In the genomic region with DNA sequence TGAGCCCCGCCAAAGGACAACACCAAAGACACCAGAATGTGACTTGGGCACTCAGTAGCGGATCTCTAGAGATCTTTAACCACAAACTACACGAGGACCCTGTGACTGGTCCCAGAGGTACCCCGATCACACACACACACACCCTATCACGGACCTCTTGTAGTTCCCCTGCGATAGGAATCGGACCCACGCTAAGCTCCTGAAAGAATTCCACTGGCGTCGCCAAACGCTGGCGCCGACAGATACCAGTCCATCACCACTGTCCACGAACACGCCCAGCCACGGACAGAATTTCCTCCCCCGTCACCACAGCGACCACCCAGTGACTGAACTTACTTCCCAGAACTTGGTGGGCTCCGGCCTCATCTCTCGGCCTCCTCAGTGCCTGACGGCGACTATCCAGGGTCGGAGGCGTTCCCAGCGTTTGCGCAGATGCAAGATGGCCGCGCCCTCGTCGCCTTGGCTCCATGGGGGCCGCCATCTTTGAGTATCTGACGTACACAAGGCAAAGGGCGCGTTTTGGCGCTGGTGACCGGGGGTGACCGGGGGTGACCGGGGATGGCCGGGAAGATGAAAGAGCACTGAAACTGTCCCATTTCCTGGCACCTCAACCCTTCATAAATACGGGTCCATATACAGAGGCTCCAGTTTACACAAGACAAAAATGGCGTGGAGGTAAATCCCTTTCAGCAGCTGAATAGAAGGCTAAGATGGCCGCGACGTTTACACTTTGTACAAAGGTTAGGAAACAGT, we compare ENCODE assay signal across 8 cellular contexts. TPM values are rescaled to one million over a fixed set of nuclear protein-coding genes. Genes with fewer than 3 reads are reported as not detected.
DNase-seq lines count a peak whose midpoint lies in the region; TF ChIP-seq lines count a peak whose summit lies in the region.

A gene (minus strand): TSS at position 407 of the 753 bp plus-strand sequence. CDS start 4,500 bp downstream, outside the sequence.

- TF ChIP-seq POLR2A in uterus (IDR thresholded peaks at IDR 0.05) = peak; percentile 23 to 40

- 1% methylated on average over 41 of the region's 44 CpGs for WGBS in hepatocyte (ENCODE audit: low lambda C conversion rate, missing lambda C conversion rate)

- H4K20me1 ChIP-seq in hepatocyte (ENCODE audit: insufficient read depth, poor library complexity, severe bottlenecking) = no peaks in the 10 kb centered on the region

- H3K9me3 Mint-ChIP-seq in HFFc6 = peaks cover 26% of the 10 kb centered on the region

- DNase-seq in GM06990 (ENCODE audit: extremely low read depth, insufficient read length) (peak; percentile 86), HFFc6 (peak; percentile 65), NCI-H146 (lab: John Stamatoyannopoulos, UW) (peak; percentile 92), T1000 (lab: John Stamatoyannopoulos, UW) (peak; percentile 76), astrocyte of the hippocampus (ENCODE audit: low read depth, low spot score) (peak; percentile 95), hepatocyte (ENCODE audit: low spot score) (peak; percentile 93), uterus (peak; percentile 85 to 88)

- peaks cover 48% of the 10 kb centered on the region for H3K79me2 ChIP-seq in hepatocyte

- peaks cover 6% of the 10 kb centered on the region for H3K4me1 ChIP-seq in hepatocyte (ENCODE audit: insufficient read depth)
- H3K4me1 ChIP-seq in rectal smooth muscle tissue (ENCODE audit: control insufficient read depth, insufficient read depth, low read length) = no peaks in the 10 kb centered on the region
- H3K4me1 ChIP-seq in uterus = no peaks in the 10 kb centered on the region

- H3K9me2 ChIP-seq in hepatocyte (replicated peaks; ENCODE audit: insufficient read depth) = no peaks in the 10 kb centered on the region

- H3K27ac Mint-ChIP-seq in HFFc6 = peak within 1 kb of the TSS; percentile 95

- peak within 1 kb of the TSS; percentile 83 for H3K9ac ChIP-seq in rectal smooth muscle tissue (ENCODE audit: low read length)

- H3K27ac ChIP-seq in hepatocyte (peak within 1 kb of the TSS; percentile 89), rectal smooth muscle tissue (ENCODE audit: low read depth, low read length) (peak within 1 kb of the TSS; percentile 92), uterus (peak within 1 kb of the TSS; percentile 84 to 87)

- peak within 1 kb of the TSS; percentile 97 for H3K4me3 Mint-ChIP-seq in HFFc6

- no peaks in the 10 kb centered on the region for H3K27me3 ChIP-seq in GM06990 (replicated peaks; ENCODE audit: control insufficient read depth, insufficient read depth, low read length)
- no peaks in the 10 kb centered on the region for H3K27me3 ChIP-seq in hepatocyte
- no peaks in the 10 kb centered on the region for H3K27me3 ChIP-seq in rectal smooth muscle tissue (ENCODE audit: control insufficient read depth, insufficient read depth, low read length)
- no peaks in the 10 kb centered on the region for H3K27me3 ChIP-seq in uterus

- intact Hi-C loops in uterus (cut with DNase I; ENCODE audit: low total_unique reads) = no loop called here

- H3K4me3 ChIP-seq in GM06990 (replicated peaks; ENCODE audit: low read depth, low read length) = peak within 1 kb of the TSS; percentile 65
- H3K4me3 ChIP-seq in hepatocyte = peak within 1 kb of the TSS; percentile 76
- peak within 1 kb of the TSS; percentile 83 for H3K4me3 ChIP-seq in rectal smooth muscle tissue (ENCODE audit: low read length)
- peak within 1 kb of the TSS; percentile 71 to 77 for H3K4me3 ChIP-seq in uterus

- no peaks in the 10 kb centered on the region; the same call in none of the 2 replicates for H3K27me3 Mint-ChIP-seq in HFFc6 (ENCODE audit: insufficient read depth)

- peak within 1 kb of the TSS; percentile 84 for H3K4me2 ChIP-seq in hepatocyte

- peak within 1 kb of the TSS; percentile 100 for H2AFZ ChIP-seq in hepatocyte

- H3K4me1 Mint-ChIP-seq in HFFc6 (ENCODE audit: low read depth) = peaks cover 6% of the 10 kb centered on the region

- H3K36me3 Mint-ChIP-seq in HFFc6 (ENCODE audit: low read depth) = peaks cover 59% of the 10 kb centered on the region

- no peaks in the 10 kb centered on the region; the same call in 1 of the 2 replicates for H3K36me3 ChIP-seq in GM06990 (ENCODE audit: control insufficient read depth, insufficient read depth, low read length)
- no peaks in the 10 kb centered on the region for H3K36me3 ChIP-seq in hepatocyte (replicated peaks; ENCODE audit: insufficient read depth, low read depth)
- peaks cover 5% of the 10 kb centered on the region for H3K36me3 ChIP-seq in rectal smooth muscle tissue (ENCODE audit: control insufficient read depth, insufficient read depth, low read length)
- H3K36me3 ChIP-seq in uterus = no peaks in the 10 kb centered on the region

- no peak for TF ChIP-seq CTCF in GM06990 (IDR thresholded peaks at IDR 0.05; ENCODE audit: insufficient read depth, low read length, poor library complexity, severe bottlenecking)
- TF ChIP-seq CTCF in HFFc6 (IDR thresholded peaks at IDR 0.05) = no peak
- no peak for TF ChIP-seq CTCF in hepatocyte (IDR thresholded peaks at IDR 0.05; ENCODE audit: poor library complexity)
- no peak for TF ChIP-seq CTCF in uterus (IDR thresholded peaks at IDR 0.05)

- H3K9me3 ChIP-seq in hepatocyte (ENCODE audit: low read depth) = peaks cover 7% of the 10 kb centered on the region
- H3K9me3 ChIP-seq in uterus = peaks cover 0 to 9% of the 10 kb centered on the region in 2 donors

RNA-seq across cellular contexts. Expression of the gene that starts here (rescaled TPM):
- 1 to 10 TPM; 4.4 to 5.7 (median 4.8) TPM for total RNA-seq in HFFc6 (2021; fragmentation: NEBNext Ultra II Directional; extraction: Animal tissue kit (Norgen Biotek cat#: 25700))
- total RNA-seq in hepatocyte (11.6 and 17.6 TPM in 2 replicates), uterus (10 to 100 TPM in 2 of 4 donors, 1 to 10 TPM in 2; 9.7 to 35.9 (median 15.4) TPM)
- 3.4 and 4.9 TPM in 2 replicates for polyA plus RNA-seq in hepatocyte

Comparison
In these comparisons a context has a peak if more than half of its experiments do, and no peak if none do; other contexts are left out.
1. Peak in every context shown above with its lines: DNase-seq, H3K4me3 ChIP-seq and H3K27ac ChIP-seq.